9 cellular contexts compared by ENCODE assay signal in genomic region chr10:12334186-12334530, GRCh38. TPM values are rescaled to one million over a fixed set of nuclear protein-coding genes. Genes with fewer than 3 reads are reported as not detected.
DNase-seq lines count a peak whose midpoint lies in the region; ATAC-seq and TF ChIP-seq lines count a peak whose summit lies in the region.
"Had no signal": no experiment of that assay in that cellular context is flagged by ENCODE, and none has a peak within 500 bp of the region (broad histone marks: within the 10 kb centered on the region; RNA-seq: fewer than 3 reads in every experiment).

No MANE protein-coding gene starts in this region.

- ATAC-seq in stimulated activated naive CD8-positive, alpha-beta T cell treated with anti-CD3 and anti-CD28 coated beads, Interleukin-15, Interleukin-2, amounts not matched to agents 100 U/mL and 50 U/mL, for 24 hours: no peak

- H3K79me1 ChIP-seq in mesendoderm (ENCODE audit: low read length): no peaks in the 10 kb centered on the region

- no peak overlapping the region for H3K9ac ChIP-seq in mesendoderm (ENCODE audit: low read length)

- no peak overlapping the region for H3K56ac ChIP-seq in mesendoderm (ENCODE audit: low read length)

- no peaks in the 10 kb centered on the region for H3K36me3 ChIP-seq in mesendoderm (ENCODE audit: control insufficient read depth, insufficient read depth, low read length)

- BruUV-seq in MCF 10A (replicated peaks; lab: Mats Ljungman, UMichigan): no TSS peak

- no peak for DNase-seq in stimulated activated naive CD8-positive, alpha-beta T cell treated with anti-CD3 and anti-CD28 coated beads, Interleukin-15, Interleukin-2, amounts not matched to agents 100 U/mL and 50 U/mL, for 24 hours
- DNase-seq in MCF 10A (ENCODE audit: unreplicated experiment): no peak
- DNase-seq in NCI-H2029 treated with DMSO at 0.1 percent for 48 hours (lab: John Stamatoyannopoulos, UW): no peak
- DNase-seq in NCI-H1417 treated with DMSO at 0.1 percent for 48 hours (lab: John Stamatoyannopoulos, UW): no peak
- DNase-seq in mesendoderm: no peak
- no peak for DNase-seq in HEK293T (ENCODE audit: extremely low spot score)

- H2BK120ac ChIP-seq in mesendoderm (ENCODE audit: low read depth, low read length): no peak overlapping the region

- H2BK15ac ChIP-seq in mesendoderm (replicated peaks; ENCODE audit: low read depth): no peak overlapping the region

- no peak overlapping the region for H3K4me3 ChIP-seq in mesendoderm (ENCODE audit: low read length)

- peak overlapping the region; percentile 32 for H3K4me3 Mint-ChIP-seq in stimulated activated naive CD8-positive, alpha-beta T cell treated with anti-CD3 and anti-CD28 coated beads, Interleukin-15, Interleukin-2, amounts not matched to agents 100 ng/mL and 50 ng/mL, for 24 hours
- peak overlapping the region; percentile 44 for H3K4me3 Mint-ChIP-seq in MCF 10A (ENCODE audit: unreplicated experiment)
- H3K4me3 Mint-ChIP-seq in nephron: no peak overlapping the region

- H3K18ac ChIP-seq in mesendoderm (ENCODE audit: low read length): no peak overlapping the region

- TF ChIP-seq CTCF in MCF 10A (IDR thresholded peaks at IDR 0.05; ENCODE audit: unreplicated experiment): no peak
- TF ChIP-seq CTCF in nephron (IDR thresholded peaks at IDR 0.05; ENCODE audit: unreplicated experiment in 3 of 3): no peak

- no peaks in the 10 kb centered on the region for H3K27me3 ChIP-seq in mesendoderm (ENCODE audit: insufficient read depth, low read length, poor library complexity)

- H2AK5ac ChIP-seq in mesendoderm (ENCODE audit: low read length): no peak overlapping the region

- no peaks in the 10 kb centered on the region for H3K79me2 ChIP-seq in mesendoderm (ENCODE audit: control insufficient read depth, insufficient read depth, low read length)

- H3K4me1 ChIP-seq in mesendoderm (ENCODE audit: control insufficient read depth, low read depth, low read length): no peaks in the 10 kb centered on the region

- no peak overlapping the region for H4K8ac ChIP-seq in mesendoderm (ENCODE audit: low read depth, low read length)

- H3K4me2 ChIP-seq in mesendoderm (ENCODE audit: low read length): no peak overlapping the region

- H2BK5ac ChIP-seq in mesendoderm (ENCODE audit: low read length): no peak overlapping the region

- peaks cover 19% of the 10 kb centered on the region for H3K4me1 Mint-ChIP-seq in stimulated activated naive CD8-positive, alpha-beta T cell treated with anti-CD3 and anti-CD28 coated beads, Interleukin-15, Interleukin-2, amounts not matched to agents 100 ng/mL and 50 ng/mL, for 24 hours (ENCODE audit: low read depth)
- H3K4me1 Mint-ChIP-seq in MCF 10A (ENCODE audit: insufficient read depth, unreplicated experiment) (peaks cover 11% of the 10 kb centered on the region), nephron (peaks cover 31% of the 10 kb centered on the region)

- H3K27ac Mint-ChIP-seq in stimulated activated naive CD8-positive, alpha-beta T cell treated with anti-CD3 and anti-CD28 coated beads, Interleukin-15, Interleukin-2, amounts not matched to agents 100 ng/mL and 50 ng/mL, for 24 hours: no peak overlapping the region
- H3K27ac Mint-ChIP-seq in MCF 10A (ENCODE audit: low read depth, unreplicated experiment): peak overlapping the region; percentile 68
- H3K27ac Mint-ChIP-seq in nephron: peak overlapping the region; percentile 31 to 55 (median 52)

- H3K36me3 Mint-ChIP-seq in stimulated activated naive CD8-positive, alpha-beta T cell treated with anti-CD3 and anti-CD28 coated beads, Interleukin-15, Interleukin-2, amounts not matched to agents 100 ng/mL and 50 ng/mL, for 24 hours (ENCODE audit: low read depth): no peaks in the 10 kb centered on the region
- no peaks in the 10 kb centered on the region for H3K36me3 Mint-ChIP-seq in MCF 10A (ENCODE audit: insufficient read depth, unreplicated experiment)
- H3K36me3 Mint-ChIP-seq in nephron (ENCODE audit: low read depth): no peaks in the 10 kb centered on the region

- WGBS in mesendoderm (ENCODE audit: extremely low coverage, insufficient coverage, low lambda C conversion rate): no CpG with 5 or more reads among the region's 6 CpGs

- H3K9me3 Mint-ChIP-seq in stimulated activated naive CD8-positive, alpha-beta T cell treated with anti-CD3 and anti-CD28 coated beads, Interleukin-15, Interleukin-2, amounts not matched to agents 100 ng/mL and 50 ng/mL, for 24 hours: no peaks in the 10 kb centered on the region
- H3K9me3 Mint-ChIP-seq in MCF 10A (ENCODE audit: unreplicated experiment): no peaks in the 10 kb centered on the region
- H3K9me3 Mint-ChIP-seq in nephron: no peaks in the 10 kb centered on the region

- H3K4ac ChIP-seq in mesendoderm (ENCODE audit: low read depth, low read length): no peak overlapping the region

- CTCF ChIA-PET in MCF 10A (lab: Yijun Ruan, JAX): interaction anchor here (0.6 to 2.2 kb wide), 5 partner anchors 15 to 1423 kb away, joined by 3 to 8 read pairs (median 3); partner anchors contain the start of gene CAMK1D
- CTCF ChIA-PET in HEK293T (lab: Yijun Ruan, JAX): interaction anchor here (0.6 kb wide), 1 partner anchor 10 kb away, joined by 5 read pairs; no protein-coding TSS in a partner anchor

- no peak overlapping the region for H4K5ac ChIP-seq in mesendoderm (ENCODE audit: low read length)

- no peaks in the 10 kb centered on the region for H3K27me3 Mint-ChIP-seq in stimulated activated naive CD8-positive, alpha-beta T cell treated with anti-CD3 and anti-CD28 coated beads, Interleukin-15, Interleukin-2, amounts not matched to agents 100 ng/mL and 50 ng/mL, for 24 hours
- no peaks in the 10 kb centered on the region for H3K27me3 Mint-ChIP-seq in MCF 10A (ENCODE audit: insufficient read depth, unreplicated experiment)
- H3K27me3 Mint-ChIP-seq in nephron (ENCODE audit: low read depth): peaks cover 3% of the 10 kb centered on the region

- POLR2A ChIA-PET in MCF 10A (lab: Yijun Ruan, JAX) (interaction anchor here (0.8 to 1.2 kb wide), 3 partner anchors 9 to 69 kb away, joined by 3 read pairs; no protein-coding TSS in a partner anchor), HEK293T (lab: Yijun Ruan, JAX) (interaction anchor here (0.6 kb wide), 1 partner anchor 15 kb away, joined by 3 read pairs; the partner anchor contains the start of gene CAMK1D)

- H3K27ac ChIP-seq in mesendoderm (ENCODE audit: low read depth, low read length): no peak overlapping the region
- H3K27ac ChIP-seq: C4-2B had no signal

- H3K23ac ChIP-seq in mesendoderm (ENCODE audit: low read length): no peak overlapping the region

- intact Hi-C loops in MCF 10A (cut with micrococcal nuclease): no loop called here

TF ChIP-seq in HEK293T, 16 proteins besides CTCF, POLR2A, EP300 and RAD21:
- no peak for TF ChIP-seq FOXK2 (IDR thresholded peaks at IDR 0.05)
- TF ChIP-seq HDGF (IDR thresholded peaks at IDR 0.05; ENCODE audit: borderline replicate concordance): no peak
- no peak for TF ChIP-seq SUZ12 (IDR thresholded peaks at IDR 0.05)
- TF ChIP-seq ELF4 (IDR thresholded peaks at IDR 0.05): no peak
- no peak for TF ChIP-seq CTBP1 (IDR thresholded peaks at IDR 0.05; ENCODE audit: borderline replicate concordance)
- TF ChIP-seq ZNF384 (IDR thresholded peaks at IDR 0.05): no peak
- TF ChIP-seq FOXM1 (IDR thresholded peaks at IDR 0.05; ENCODE audit: borderline replicate concordance): no peak
- TF ChIP-seq SP1 (IDR thresholded peaks at IDR 0.05): no peak
- TF ChIP-seq L3MBTL2 (conservative IDR thresholded peaks at IDR 0.05): no peak
- TF ChIP-seq BHLHE40 (IDR thresholded peaks at IDR 0.05; ENCODE audit: borderline replicate concordance): no peak
- no peak for TF ChIP-seq TARDBP (IDR thresholded peaks at IDR 0.05)
- TF ChIP-seq NFRKB (IDR thresholded peaks at IDR 0.05): no peak
- TF ChIP-seq FOXA1 (IDR thresholded peaks at IDR 0.05): no peak
- no peak for TF ChIP-seq PKNOX1 (IDR thresholded peaks at IDR 0.05)
- TF ChIP-seq ARNT (IDR thresholded peaks at IDR 0.05): no peak

RNA-seq across cellular contexts. Expression of gene CAMK1D, which starts 15.2 kb away (rescaled TPM):
- total RNA-seq in MCF 10A (2022): 1.7 and 3.3 TPM in 2 replicates
- polyA plus RNA-seq in mesendoderm (2013, experiment 1 of 2): 5.5 TPM
- 6.2 TPM for polyA plus RNA-seq in mesendoderm (2013, experiment 2 of 2)

Comparison
In these comparisons a context has a peak if more than half of its experiments do, and no peak if none do; other contexts are left out.
1. H3K4me3 Mint-ChIP-seq: peak in stimulated activated naive CD8-positive, alpha-beta T cell treated with anti-CD3 and anti-CD28 coated beads, Interleukin-15, Interleukin-2, amounts not matched to agents 100 ng/mL and 50 ng/mL, for 24 hours (single experiment) and MCF 10A (single experiment); none in nephron (0 of 3).